ENCODE assay signal across 8 cellular contexts in genomic region chr6:129709909-129710721, GRCh38. TPM values are rescaled to one million over a fixed set of nuclear protein-coding genes. Genes with fewer than 3 reads are reported as not detected.
DNase-seq lines count a peak whose midpoint lies in the region; ATAC-seq and TF ChIP-seq lines count a peak whose summit lies in the region.

Gene ARHGAP18, minus strand, starts transcription at chr6:129710177. Its CDS starts 41 bp downstream, at chr6:129710136.

- DNase-seq in AG08395 (ENCODE audit: low spot score), result peak; percentile 89
- DNase-seq in NCI-H748 treated with DMSO at 0.1 percent for 48 hours (lab: John Stamatoyannopoulos, UW), result peak; percentile 40
- peak; percentile 82 for DNase-seq in activated CD8-positive, alpha-beta T cell treated with anti-CD3 and anti-CD28 coated beads for 36 hours
- peak; percentile 50 for DNase-seq in effector CD8-positive, alpha-beta T cell (lab: John Stamatoyannopoulos, UW)
- peak; percentile 92 for DNase-seq in medulla oblongata (ENCODE audit: extremely low spot score)
- DNase-seq in stimulated activated CD8-positive, alpha-beta memory T cell treated with anti-CD3 and anti-CD28 coated beads, Interleukin-12 subunit alpha, Interleukin-12 subunit beta, amount 100 ng/mL, for 1 hour (ENCODE audit: low read depth), result peak; percentile 42

- CTCF ChIA-PET in activated CD8-positive, alpha-beta T cell treated with anti-CD3 and anti-CD28 coated beads for 36 hours (lab: Charles Lee), result interaction anchor here (0.7 to 3.5 kb wide), 9 partner anchors 10 to 112 kb away, joined by 3 to 17 read pairs (median 5); no protein-coding TSS in a partner anchor

- no peaks in the 10 kb centered on the region for H3K9me3 Mint-ChIP-seq in activated CD8-positive, alpha-beta T cell treated with anti-CD3 and anti-CD28 coated beads for 36 hours

- POLR2A ChIA-PET in activated CD8-positive, alpha-beta T cell treated with anti-CD3 and anti-CD28 coated beads for 36 hours (lab: Charles Lee), result interaction anchor here (1.3 to 1.4 kb wide), 2 partner anchors 10 to 26 kb away, joined by 4 to 5 read pairs; no protein-coding TSS in a partner anchor

- H3K27me3 Mint-ChIP-seq in activated CD8-positive, alpha-beta T cell treated with anti-CD3 and anti-CD28 coated beads for 36 hours, result peaks cover 7% of the 10 kb centered on the region

- peaks cover 35% of the 10 kb centered on the region for H3K4me1 Mint-ChIP-seq in activated CD8-positive, alpha-beta T cell treated with anti-CD3 and anti-CD28 coated beads for 36 hours (ENCODE audit: low read depth)

- peak; percentile 95 for ATAC-seq in GM18868 (IDR thresholded peaks at IDR 0.05; ENCODE audit: unreplicated experiment)
- ATAC-seq in HG03103 (IDR thresholded peaks at IDR 0.05; ENCODE audit: low read depth, unreplicated experiment), result peak; percentile 92
- peak; percentile 97 for ATAC-seq in activated CD8-positive, alpha-beta T cell treated with anti-CD3 and anti-CD28 coated beads for 36 hours

- peak within 1 kb of the TSS; percentile 92 for H3K4me3 Mint-ChIP-seq in activated CD8-positive, alpha-beta T cell treated with anti-CD3 and anti-CD28 coated beads for 36 hours

- peaks cover 3% of the 10 kb centered on the region for H3K36me3 Mint-ChIP-seq in activated CD8-positive, alpha-beta T cell treated with anti-CD3 and anti-CD28 coated beads for 36 hours (ENCODE audit: low read depth)

- no peak for TF ChIP-seq CTCF in activated CD8-positive, alpha-beta T cell treated with anti-CD3 and anti-CD28 coated beads for 36 hours (IDR thresholded peaks at IDR 0.05)

- intact Hi-C loops in activated CD8-positive, alpha-beta T cell treated with anti-CD3 and anti-CD28 coated beads for 36 hours (cut with micrococcal nuclease), result loop anchor here (5.0 kb wide), 1 partner anchor 38 kb away; no protein-coding TSS in a partner anchor

- H3K27ac Mint-ChIP-seq in activated CD8-positive, alpha-beta T cell treated with anti-CD3 and anti-CD28 coated beads for 36 hours, result peak within 1 kb of the TSS; percentile 80

RNA-seq across cellular contexts. Expression of gene ARHGAP18, which starts in this region (rescaled TPM):
- total RNA-seq in activated CD8-positive, alpha-beta T cell treated with anti-CD3 and anti-CD28 coated beads for 36 hours, result 1 to 10 TPM; 8.2 to 9.6 TPM

Comparison
In these comparisons a context has a peak if more than half of its experiments do, and no peak if none do; other contexts are left out.
1. Peak in every context shown above with its lines: DNase-seq and ATAC-seq.
2. DNase-seq: peak in every context shown above with its lines; median percentile 92 in medulla oblongata; 89 in AG08395; 82 in activated CD8-positive, alpha-beta T cell treated with anti-CD3 and anti-CD28 coated beads for 36 hours; 50 in effector CD8-positive, alpha-beta T cell; 42 in stimulated activated CD8-positive, alpha-beta memory T cell treated with anti-CD3 and anti-CD28 coated beads, Interleukin-12 subunit alpha, Interleukin-12 subunit beta, amount 100 ng/mL, for 1 hour; 40 in NCI-H748 treated with DMSO at 0.1 percent for 48 hours.